In genomic region chr9:118326326-118326725, GRCh38 we compare ENCODE assay signal across 11 cellular contexts.
"Had no signal": no experiment of that assay in that cellular context is flagged by ENCODE, and none has a peak within 500 bp of the region (broad histone marks: within the 10 kb centered on the region; RNA-seq: fewer than 3 reads in every experiment).

No MANE protein-coding gene starts in this region.

- H3K9me3 ChIP-seq: HAP-1 had no signal

- FAIRE-seq: H1, HepG2 had no signal

- H3K4me3 ChIP-seq: GM23338, HAP-1 had no signal

- H3K36me3 Mint-ChIP-seq: IgD-negative memory B cell had no signal

- H3K4me1 Mint-ChIP-seq: IgD-negative memory B cell had no signal

- H3K27ac Mint-ChIP-seq: GM23338, HFFc6, IgD-negative memory B cell had no signal

- H3K4me3 Mint-ChIP-seq: GM23338, HFFc6, IgD-negative memory B cell had no signal

- ATAC-seq: GM23338, HCT116, HepG2 had no signal

- DNase-seq: H7, HFFc6, KBM-7 had no signal

- H3K27me3 Mint-ChIP-seq: IgD-negative memory B cell had no signal

- H3K4me1 ChIP-seq: HAP-1 had no signal

- H3K27ac ChIP-seq: HL-60, KMS-11 had no signal

- H3K4me2 ChIP-seq: GM23338, KMS-11 had no signal
